Comparison of ENCODE assay signal across 9 cellular contexts in genomic region chr12:21794807-21795595, GRCh38. TPM values are rescaled to one million over a fixed set of nuclear protein-coding genes. Genes with fewer than 3 reads are reported as not detected.
DNase-seq lines count a peak whose midpoint lies in the region; ATAC-seq, FAIRE-seq and TF ChIP-seq lines count a peak whose summit lies in the region.
"Not testable (repeated sequence)": the region's sequence is repeated elsewhere in the genome, so short reads cannot be mapped to it uniquely, and the experiment has no call there.
"Had no signal": no experiment of that assay in that cellular context is flagged by ENCODE, and none has a peak within 500 bp of the region (broad histone marks: within the 10 kb centered on the region; RNA-seq: fewer than 3 reads in every experiment).

No MANE protein-coding gene starts in this region.

- H3K4me3 ChIP-seq in GM23338; K562; kidney (ENCODE audit: low read length in 2 of 2); neuronal stem cell (ENCODE audit: low read length in 2 of 2); aorta (ENCODE audit: low read length in 2 of 2): not testable (repeated sequence)

- H2BK12ac ChIP-seq in neuronal stem cell (ENCODE audit: low read length) = not testable (repeated sequence)

- TF ChIP-seq EP300 in K562 (IDR thresholded peaks at IDR 0.05; ENCODE audit: low read length) = not testable (repeated sequence)

- not testable (repeated sequence) for H3K27ac ChIP-seq in GM23338 (ENCODE audit: low read depth); K562 (ENCODE audit: extremely low read depth, low read depth, low read length); kidney (ENCODE audit: low read depth in 2 of 2, low read length in 2 of 2); neuronal stem cell (replicated peaks; ENCODE audit: low read length); aorta (ENCODE audit: low read depth in 1 of 2, low read length in 2 of 2)

- H3K4me1 ChIP-seq in GM23338 (ENCODE audit: insufficient read depth); K562 (replicated peaks in 1 of 2; ENCODE audit: control insufficient read depth in 2 of 2, insufficient read depth in 2 of 2, low read length in 2 of 2); kidney (ENCODE audit: control insufficient read depth in 1 of 2, insufficient read depth in 1 of 2, low read depth in 1 of 2, low read length in 2 of 2); neuronal stem cell (ENCODE audit: control insufficient read depth in 2 of 2, insufficient read depth in 1 of 2, low read depth in 1 of 2, low read length in 2 of 2); aorta (ENCODE audit: control insufficient read depth in 1 of 2, insufficient read depth in 2 of 2, low read length in 2 of 2): not testable (repeated sequence)

- not testable (repeated sequence) for H3K36me3 Mint-ChIP-seq in GM23338 (ENCODE audit: low read depth)

- FAIRE-seq in K562 (lab: Jason Lieb, UNC); kidney (lab: Jason Lieb, UNC): not testable (repeated sequence)

- 17% methylated on average over 4 of the region's 8 CpGs for WGBS in K562 (ENCODE audit: insufficient coverage, low coverage, missing lambda C conversion rate)
- WGBS in neuronal stem cell (ENCODE audit: extremely low coverage in 2 of 2, insufficient read length in 2 of 2, insufficient replicate concordance in 1 of 2), 2 donors = no CpG with 5 or more reads among the region's 8 CpGs
- WGBS in aorta, 2 donors = 84 to 86% methylated on average over 8 of the region's 8 CpGs

- DNase-seq in GM23338 (ENCODE audit: low spot score); K562 (ENCODE audit: extremely low read depth in 1 of 4, low spot score in 3 of 4); neuronal stem cell (ENCODE audit: low spot score): not testable (repeated sequence)
- DNase-seq in Right ventricle myocardium superior (peak; percentile 35), kidney (peak; percentile 37), aorta (peak; percentile 36 to 59)

- ATAC-seq in GM23338; K562; Right ventricle myocardium superior (ENCODE audit: poor library complexity); aorta (ENCODE audit: low FRiP score): not testable (repeated sequence)

- H4K91ac ChIP-seq in neuronal stem cell (ENCODE audit: low read depth, low read length, poor library complexity) = not testable (repeated sequence)

- not testable (repeated sequence) for H3K27ac Mint-ChIP-seq in GM23338

- intact Hi-C loops in K562 (cut with micrococcal nuclease); Right ventricle myocardium superior (cut with DNase I); kidney (cut with DNase I); aorta (cut with DNase I): not testable (repeated sequence)

- not testable (repeated sequence) for TF ChIP-seq POLR2A in K562 (conservative IDR thresholded peaks at IDR 0.05)

- not testable (repeated sequence) for H3K36me3 ChIP-seq in GM23338 (ENCODE audit: insufficient read depth); K562 (ENCODE audit: control insufficient read depth, insufficient read depth, low read length); kidney (ENCODE audit: control insufficient read depth in 1 of 2, insufficient read depth in 2 of 2, low read length in 2 of 2); neuronal stem cell (replicated peaks in 1 of 2; ENCODE audit: control insufficient read depth in 2 of 2, insufficient read depth in 2 of 2, low read length in 2 of 2); aorta (ENCODE audit: control insufficient read depth in 1 of 2, insufficient read depth in 2 of 2, low read length in 1 of 2)

- H3K79me2 ChIP-seq in GM23338 (replicated peaks; ENCODE audit: insufficient read depth); K562 (ENCODE audit: control insufficient read depth, insufficient read depth, low read length): not testable (repeated sequence)

- not testable (repeated sequence) for H3K9me1 ChIP-seq in K562 (ENCODE audit: control insufficient read depth, insufficient read depth, low read length)

- H3K9ac ChIP-seq in K562 (ENCODE audit: insufficient read depth in 1 of 2, low read depth in 2 of 2, low read length in 2 of 2); kidney (ENCODE audit: low read length in 2 of 2); neuronal stem cell (ENCODE audit: low read depth, low read length, poor library complexity): not testable (repeated sequence)

- not testable (repeated sequence) for H3K9me3 Mint-ChIP-seq in GM23338

- H3K9me3 ChIP-seq in K562 (replicated peaks; ENCODE audit: control insufficient read depth, insufficient read depth, low read depth, low read length); kidney (ENCODE audit: control insufficient read depth in 1 of 2, low read length in 2 of 2); neuronal stem cell (replicated peaks in 1 of 2; ENCODE audit: control insufficient read depth in 2 of 2, insufficient read depth in 1 of 2, low read depth in 1 of 2, low read length in 2 of 2); aorta (ENCODE audit: control insufficient read depth, low read length): not testable (repeated sequence)

- not testable (repeated sequence) for H2BK120ac ChIP-seq in neuronal stem cell (ENCODE audit: low read depth, low read length)

- BruUV-seq in K562 (replicated peaks; lab: Mats Ljungman, UMichigan) = not testable (repeated sequence)

- not testable (repeated sequence) for H3K23ac ChIP-seq in neuronal stem cell (ENCODE audit: low read depth, low read length, poor library complexity)

- H3K18ac ChIP-seq in neuronal stem cell (ENCODE audit: low read length) = not testable (repeated sequence)

- H3K14ac ChIP-seq in neuronal stem cell (ENCODE audit: low read length) = not testable (repeated sequence)

- not testable (repeated sequence) for H3K4me3 Mint-ChIP-seq in GM23338

- not testable (repeated sequence) for H4K20me1 ChIP-seq in GM23338 (replicated peaks; ENCODE audit: insufficient read depth); K562 (replicated peaks; ENCODE audit: control insufficient read depth, insufficient read depth, low read length)

- not testable (repeated sequence) for H3K9me2 ChIP-seq in GM23338 (ENCODE audit: insufficient read depth)

- H3K4me2 ChIP-seq in GM23338; K562 (ENCODE audit: insufficient read depth, low read length); neuronal stem cell (ENCODE audit: insufficient read depth, low read length, poor library complexity, severe bottlenecking): not testable (repeated sequence)

- not testable (repeated sequence) for H2AK5ac ChIP-seq in neuronal stem cell (ENCODE audit: low read depth, low read length)

- H3K27me3 Mint-ChIP-seq in GM23338 (ENCODE audit: insufficient read depth, low read depth, poor library complexity) = not testable (repeated sequence)

- CTCF ChIA-PET in K562 (lab: Yijun Ruan, JAX; ENCODE audit: low intra/inter-chr PET ratio) = not testable (repeated sequence)

- not testable (repeated sequence) for TF ChIP-seq CTCF in GM23338 (conservative IDR thresholded peaks at IDR 0.05; ENCODE audit: low read depth in 2 of 2); K562 (IDR thresholded peaks at IDR 0.05 in 2 of 3, conservative IDR thresholded peaks at IDR 0.05 in 1 of 3; ENCODE audit: insufficient read depth in 2 of 3, low read depth in 1 of 3, low read length in 3 of 3); kidney (IDR thresholded peaks at IDR 0.05; ENCODE audit: borderline replicate concordance, extremely low read depth, insufficient read depth)

- not testable (repeated sequence) for H3F3A ChIP-seq in GM23338 (replicated peaks; ENCODE audit: low read depth)

- H2BK15ac ChIP-seq in neuronal stem cell (ENCODE audit: low read length) = not testable (repeated sequence)

- in situ Hi-C loops in K562 (cut with MboI) = not testable (repeated sequence)

- POLR2A ChIA-PET in K562 (lab: Yijun Ruan, JAX) = not testable (repeated sequence)

- H3K4me1 Mint-ChIP-seq in GM23338 = not testable (repeated sequence)

- H3K79me1 ChIP-seq in neuronal stem cell (ENCODE audit: low read depth, low read length) = not testable (repeated sequence)

- H3K27me3 ChIP-seq in GM23338 (ENCODE audit: insufficient read depth); K562 (ENCODE audit: control insufficient read depth in 2 of 2, insufficient read depth in 2 of 2, low read length in 2 of 2); neuronal stem cell (ENCODE audit: control insufficient read depth in 3 of 3, insufficient read depth in 3 of 3, low read depth in 1 of 3, low read length in 3 of 3); aorta (ENCODE audit: control insufficient read depth in 1 of 2, insufficient read depth in 2 of 2, low read length in 1 of 2): not testable (repeated sequence)

- 0 out of 2 replicates have a peak overlapping the region, but pooled peaks have one; percentile 14 for H2AFZ ChIP-seq in GM23338
- H2AFZ ChIP-seq in K562 (ENCODE audit: low read depth, low read length) = peak overlapping the region; percentile 32
- H2AFZ ChIP-seq in neuronal stem cell (ENCODE audit: low read length) = peak overlapping the region; percentile 35

- not testable (repeated sequence) for TF ChIP-seq RAD21 in K562 (CRISPR knock-in tag; conservative IDR thresholded peaks at IDR 0.05 in 1 of 2, IDR thresholded peaks at IDR 0.05 in 1 of 2)

- not testable (repeated sequence) for H3K4ac ChIP-seq in neuronal stem cell (ENCODE audit: low read length)

- H4K8ac ChIP-seq in neuronal stem cell (ENCODE audit: low read depth, low read length) = not testable (repeated sequence)

- H2BK5ac ChIP-seq in neuronal stem cell (ENCODE audit: low read length) = not testable (repeated sequence)

RNA-seq across cellular contexts. Expression of gene KCNJ8, which starts 20.5 kb away (rescaled TPM):
- total RNA-seq in GM23338 (2014; rRNA removed; shearing (Covaris generic)) = 0.87 and 2.3 TPM in 2 replicates
- 0.82 and 1.0 TPM in 2 replicates for polyA plus RNA-seq in GM23338 (2016; fragmentation: Nextera tagmentation; extraction: Ambion mirVana)
- total RNA-seq in K562 (2011; cell fraction: chromatin; rRNA removed; ENCODE audit: low replicate concordance) = 3.7 and 3.8 TPM in 2 replicates
- total RNA-seq in K562 (2011; cell fraction: nucleolus; rRNA removed) = 3.2 and 3.8 TPM in 2 replicates
- 3.9 and 4.0 TPM in 2 replicates for total RNA-seq in K562 (2011; cell fraction: nucleoplasm; rRNA removed)
- 1.3 TPM in 2 replicates for total RNA-seq in K562 (2014; rRNA removed)
- total RNA-seq in K562 (2014; rRNA removed; fragmentation: Illumina TruSeq; extraction: Trizol) = 1.1 and 1.4 TPM in 2 replicates
- 1.4 and 1.8 TPM in 2 replicates for total RNA-seq in K562 (2015; rRNA removed; fragmentation: Illumina TruSeq; extraction: Trizol)
- 1.3 and 1.5 TPM in 2 replicates for total RNA-seq in K562 (2021)
- polyA plus RNA-seq in K562 (2011; rRNA removed) = 0.58 and 3.6 TPM in 2 replicates
- polyA plus RNA-seq in K562 (2011; cell fraction: cytosol; rRNA removed) = 0.37 and 2.4 TPM in 2 replicates
- 0.62 and 3.0 TPM in 2 replicates for polyA plus RNA-seq in K562 (2011; cell fraction: nucleus; rRNA removed)
- 0.91 and 1.2 TPM in 2 replicates for polyA plus RNA-seq in K562 (2012)
- 1.0 TPM in 2 replicates for polyA plus RNA-seq in K562 (2014; fragmentation: Illumina TruSeq; extraction: Trizol)
- polyA plus RNA-seq in K562 (2014; fragmentation: Nextera tagmentation; extraction: Ambion mirVana) = under 1 TPM; 0.28 to 0.29 TPM
- polyA plus RNA-seq in K562 (2014; rRNA removed) = 0.51 and 1.1 TPM in 2 replicates
- polyA minus RNA-seq in K562 (2011; rRNA and poly(A)+ RNA removed) = 1.4 and 6.5 TPM in 2 replicates
- polyA minus RNA-seq in K562 (2011; cell fraction: cytosol; rRNA and poly(A)+ RNA removed) = 1.7 TPM in 1 of 2 replicates, not detected in the other
- 1.8 and 7.1 TPM in 2 replicates for polyA minus RNA-seq in K562 (2011; cell fraction: nucleus; rRNA and poly(A)+ RNA removed)
- 53.5 TPM for total RNA-seq in Right ventricle myocardium superior
- 13.1 TPM for total RNA-seq in kidney
- 5.6 TPM for polyA plus RNA-seq in kidney (ENCODE audit: insufficient read depth, low read depth, low replicate concordance)
- 1.6 TPM for polyA plus RNA-seq in neuronal stem cell (2013, experiment 1 of 2)
- 1.8 TPM for polyA plus RNA-seq in neuronal stem cell (2013, experiment 2 of 2)
- total RNA-seq in aorta = 10 to 100 TPM; 17.2 to 27.2 TPM
- polyA plus RNA-seq in aorta = 1 to 10 TPM; 4.0 to 4.6 TPM
- total RNA-seq: CD4-positive, alpha-beta T cell; CD8-positive, alpha-beta memory T cell had no signal
- polyA plus RNA-seq: CD14-positive monocyte; CD8-positive, alpha-beta memory T cell had no signal
